In genomic region chr4:3808597-3808996, GRCh38 we compare ENCODE assay signal across 28 cellular contexts. TPM values are rescaled to one million over a fixed set of nuclear protein-coding genes. Genes with fewer than 3 reads are reported as not detected.
"Had no signal": no experiment of that assay in that cellular context is flagged by ENCODE, and none has a peak within 500 bp of the region (broad histone marks: within the 10 kb centered on the region; RNA-seq: fewer than 3 reads in every experiment).

No MANE protein-coding gene starts in this region.

- H3K4me1 ChIP-seq: ascending aorta, body of pancreas, Peyer's patch, SJSA1 had no signal

- H3K4me3 Mint-ChIP-seq: activated B cell treated with CpG ODN at 0.5 μM for 24 hours; activated CD4-positive, alpha-beta memory T cell treated with anti-CD3 and anti-CD28 coated beads for 36 hours; activated CD4-positive, alpha-beta T cell treated with anti-CD3 and anti-CD28 coated beads, Interleukin-2, amount 10 ng/mL, durations not matched to agents 7 days and 5 days; activated naive CD8-positive, alpha-beta T cell treated with anti-CD3 and anti-CD28 coated beads, Interleukin-2, amount 50 U/mL, for 24 hours; activated T-cell treated with anti-CD3 and anti-CD28 coated beads, Interleukin-2, amount 50 U/mL, for 4 hours; T-helper 1 cell treated with Interleukin-12 subunit alpha and Interleukin-12 subunit beta and Interleukin-4 antibody, amounts not matched to agents 30 μg/mL and 1 μg/mL, for 36 hours had no signal

- H3K4me1 Mint-ChIP-seq: activated B cell treated with CpG ODN at 0.5 μM for 24 hours; activated CD4-positive, alpha-beta T cell treated with anti-CD3 and anti-CD28 coated beads, Interleukin-2, amount 10 ng/mL, durations not matched to agents 7 days and 5 days; activated naive CD8-positive, alpha-beta T cell treated with anti-CD3 and anti-CD28 coated beads, Interleukin-2, amount 50 U/mL, for 24 hours had no signal

- H3K4me2 ChIP-seq: KMS-11 had no signal

- H3K36me3 ChIP-seq: ascending aorta, cardiac muscle cell, Peyer's patch, SJSA1 had no signal

- H3K27ac Mint-ChIP-seq: activated B cell treated with CpG ODN at 0.5 μM for 24 hours; activated CD4-positive, alpha-beta memory T cell treated with anti-CD3 and anti-CD28 coated beads for 36 hours; activated CD4-positive, alpha-beta T cell treated with anti-CD3 and anti-CD28 coated beads, Interleukin-2, amount 10 ng/mL, durations not matched to agents 7 days and 5 days; activated naive CD8-positive, alpha-beta T cell treated with anti-CD3 and anti-CD28 coated beads, Interleukin-2, amount 50 U/mL, for 24 hours; T-helper 1 cell treated with Interleukin-12 subunit alpha and Interleukin-12 subunit beta and Interleukin-4 antibody, amounts not matched to agents 30 μg/mL and 1 μg/mL, for 36 hours had no signal

- H3K27ac ChIP-seq: ascending aorta, body of pancreas, cardiac muscle cell, KMS-11, Peyer's patch, RWPE1, SJSA1 had no signal

- H3K27me3 ChIP-seq: ascending aorta, body of pancreas, Peyer's patch had no signal

- H3K9me3 Mint-ChIP-seq: activated B cell treated with CpG ODN at 0.5 μM for 24 hours; activated CD4-positive, alpha-beta memory T cell treated with anti-CD3 and anti-CD28 coated beads for 36 hours; activated CD4-positive, alpha-beta T cell treated with anti-CD3 and anti-CD28 coated beads, Interleukin-2, amount 10 ng/mL, durations not matched to agents 7 days and 5 days; activated naive CD4-positive, alpha-beta T cell treated with anti-CD3 and anti-CD28 coated beads, Interleukin-2, amount 50 U/mL, for 72 hours; activated naive CD8-positive, alpha-beta T cell treated with anti-CD3 and anti-CD28 coated beads, Interleukin-2, amount 50 U/mL, for 24 hours; activated T-cell treated with anti-CD3 and anti-CD28 coated beads, Interleukin-2, amount 50 U/mL, for 4 hours; T-helper 1 cell treated with Interleukin-12 subunit alpha and Interleukin-12 subunit beta and Interleukin-4 antibody, amounts not matched to agents 30 μg/mL and 1 μg/mL, for 36 hours had no signal

- ATAC-seq: activated naive CD4-positive, alpha-beta T cell treated with anti-CD3 and anti-CD28 coated beads, Interleukin-2, amount 50 U/mL, for 72 hours; activated naive CD8-positive, alpha-beta T cell treated with anti-CD3 and anti-CD28 coated beads, Interleukin-2, amount 50 U/mL, for 24 hours; activated T-cell treated with anti-CD3 and anti-CD28 coated beads, Interleukin-2, amount 50 U/mL, for 4 hours; body of pancreas had no signal

- H3K9ac ChIP-seq: KMS-11 had no signal

- H3K9me3 ChIP-seq: ascending aorta, body of pancreas, Peyer's patch, SJSA1 had no signal

- DNase-seq: activated B cell treated with CpG ODN at 0.5 μM for 24 hours; activated CD4-positive, alpha-beta memory T cell treated with anti-CD3 and anti-CD28 coated beads for 36 hours; activated CD4-positive, alpha-beta T cell treated with anti-CD3 and anti-CD28 coated beads, Interleukin-2, amount 10 ng/mL, durations not matched to agents 7 days and 5 days; activated CD8-positive, alpha-beta memory T cell treated with anti-CD3 and anti-CD28 coated beads for 24 hours; activated effector memory CD4-positive, alpha-beta T cell treated with anti-CD3 and anti-CD28 coated beads, Interleukin-2, amount 50 U/mL, for 16 hours; activated naive CD4-positive, alpha-beta T cell treated with Interleukin-2 at 50 U/mL for 16 hours; activated naive CD8-positive, alpha-beta T cell treated with anti-CD3 and anti-CD28 coated beads, Interleukin-2, amount 50 U/mL, for 24 hours; activated T-cell treated with anti-CD3 and anti-CD28 coated beads, Interleukin-2, amount 50 U/mL, for 4 hours; amniotic stem cell; body of pancreas; cerebellar nuclear complex; NCI-H1092; NCI-H1417; NCI-H1930; NCI-H2171; NCI-H226; NCI-H510A; NCI-H526 treated with DMSO at 0.1 percent for 48 hours; Peyer's patch; SHP77; T-helper 9 cell had no signal

- H3K4me3 ChIP-seq: ascending aorta, body of pancreas, cardiac muscle cell, Peyer's patch, SJSA1 had no signal

- H3K36me3 Mint-ChIP-seq: activated CD4-positive, alpha-beta memory T cell treated with anti-CD3 and anti-CD28 coated beads for 36 hours; activated naive CD4-positive, alpha-beta T cell treated with anti-CD3 and anti-CD28 coated beads, Interleukin-2, amount 50 U/mL, for 72 hours had no signal

RNA-seq across cellular contexts. Expression of gene ADRA2C, which starts 42.4 kb away (rescaled TPM):
- total RNA-seq: activated B cell treated with CpG ODN at 0.5 μM for 24 hours; activated CD4-positive, alpha-beta memory T cell treated with anti-CD3 and anti-CD28 coated beads for 36 hours; activated CD4-positive, alpha-beta T cell treated with anti-CD3 and anti-CD28 coated beads, Interleukin-2, amount 10 ng/mL, durations not matched to agents 7 days and 5 days; activated T-cell treated with anti-CD3 and anti-CD28 coated beads, Interleukin-2, amount 50 U/mL, for 4 hours; SJSA1 had no signal
